In the genomic region with DNA sequence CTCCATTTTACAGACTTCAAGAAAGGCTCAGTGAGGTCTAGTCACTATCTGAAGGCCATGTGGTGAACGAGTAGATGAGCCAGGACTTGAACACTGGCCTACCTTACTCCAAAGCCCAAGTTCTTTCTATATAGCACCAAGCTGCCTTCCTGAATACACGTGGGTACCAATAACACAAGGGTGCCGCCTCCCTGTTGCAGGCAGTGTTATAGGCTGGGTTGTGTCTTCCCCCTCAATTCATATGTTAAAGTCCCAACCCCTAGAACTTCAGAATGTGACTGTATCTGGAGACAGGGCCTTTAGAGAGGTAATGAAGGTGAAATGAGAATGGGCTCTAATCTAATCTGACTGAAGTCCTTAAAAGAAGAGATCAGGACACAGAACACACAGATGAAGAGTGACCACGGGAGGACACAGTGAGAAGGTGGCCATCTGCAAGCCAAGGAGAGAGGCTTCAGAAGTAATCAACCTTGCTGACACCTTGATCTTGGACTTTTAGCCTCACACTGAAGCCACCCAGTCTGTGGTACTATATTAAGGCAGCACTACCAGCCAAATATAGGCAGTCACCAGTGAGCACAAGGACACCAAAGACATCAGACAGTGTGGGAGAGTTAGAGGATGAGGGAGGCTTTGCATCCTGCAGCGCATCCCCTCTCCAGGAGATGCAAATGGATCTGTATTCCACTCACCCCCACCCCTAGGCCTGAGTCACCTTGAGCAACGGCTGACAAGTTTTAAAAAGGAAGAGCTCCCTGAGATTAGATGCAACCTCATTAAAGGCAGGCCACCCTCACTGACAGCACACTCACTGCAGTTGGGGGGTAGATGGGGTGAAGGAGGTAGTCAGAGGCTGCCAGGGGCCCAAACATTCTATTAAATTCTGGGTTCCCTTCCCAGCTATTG, we compare ENCODE assay signal across 16 cellular contexts. TPM values are rescaled to one million over a fixed set of nuclear protein-coding genes. Genes with fewer than 3 reads are reported as not detected.
DNase-seq lines count a peak whose midpoint lies in the region; ATAC-seq and TF ChIP-seq lines count a peak whose summit lies in the region.
"Had no signal": no experiment of that assay in that cellular context is flagged by ENCODE, and none has a peak within 500 bp of the region (broad histone marks: within the 10 kb centered on the region; RNA-seq: fewer than 3 reads in every experiment).

No MANE protein-coding gene starts in this region.

- no peak overlapping the region for H3K4me3 ChIP-seq in HUES6 (ENCODE audit: low read depth, low read length)
- H3K4me3 ChIP-seq: A549; BLaER1 treated with 17β-estradiol and CSF1 and Interleukin-3, amounts not matched to agents 10 nM and 100 nM; PC-9 had no signal

- DNase-seq in activated naive CD4-positive, alpha-beta T cell treated with anti-CD3 and anti-CD28 coated beads, Interleukin-2, amount 10 ng/mL, durations not matched to agents 7 days and 5 days: no peak
- DNase-seq in activated naive CD4-positive, alpha-beta T cell treated with Interleukin-2 at 50 U/mL for 16 hours: no peak
- DNase-seq in head of caudate nucleus (peak in 34 of 42 donors; percentile 16 to 81 (median 48)), neural crest cell (ENCODE audit: low read depth, low spot score) (no peak), SW 1271 (lab: John Stamatoyannopoulos, UW) (no peak), COLO668 (lab: John Stamatoyannopoulos, UW; ENCODE audit: unreplicated experiment) (no peak)
- DNase-seq: CD8-positive, alpha-beta memory T cell; KG1; NCI-H1694; NCI-H524; PC-9 had no signal

- H3K27ac Mint-ChIP-seq in activated naive CD4-positive, alpha-beta T cell treated with anti-CD3 and anti-CD28 coated beads, Interleukin-2, amount 10 ng/mL, durations not matched to agents 7 days and 5 days: peak overlapping the region; percentile 43
- peak overlapping the region; percentile 57 for H3K27ac Mint-ChIP-seq in neural crest cell (ENCODE audit: unreplicated experiment)

- H3K27me3 Mint-ChIP-seq in activated naive CD4-positive, alpha-beta T cell treated with anti-CD3 and anti-CD28 coated beads, Interleukin-2, amount 10 ng/mL, durations not matched to agents 7 days and 5 days: no peaks in the 10 kb centered on the region
- no peaks in the 10 kb centered on the region for H3K27me3 Mint-ChIP-seq in neural crest cell (ENCODE audit: low read depth)
- H3K27me3 Mint-ChIP-seq: CD8-positive, alpha-beta memory T cell had no signal

- CTCF ChIA-PET in activated naive CD4-positive, alpha-beta T cell treated with anti-CD3 and anti-CD28 coated beads, Interleukin-2, amount 10 ng/mL, durations not matched to agents 7 days and 5 days (lab: Charles Lee): no interaction called here

- H3K4me1 ChIP-seq in HUES6 (ENCODE audit: control insufficient read depth, insufficient read depth, low read length): peaks cover 20% of the 10 kb centered on the region
- H3K4me1 ChIP-seq: A549; BLaER1 treated with 17β-estradiol and CSF1 and Interleukin-3, amounts not matched to agents 10 nM and 100 nM had no signal

- peak overlapping the region; percentile 14; the same call in 1 of the 2 replicates for H3K27ac ChIP-seq in HUES6 (ENCODE audit: low read depth, low read length)
- H3K27ac ChIP-seq: A549; BLaER1 treated with 17β-estradiol and CSF1 and Interleukin-3, amounts not matched to agents 10 nM and 100 nM; PC-9 had no signal

- peaks cover 97% of the 10 kb centered on the region for H3K36me3 ChIP-seq in HUES6 (ENCODE audit: control insufficient read depth, insufficient read depth, low read length)

- no peaks in the 10 kb centered on the region for H3K4me1 Mint-ChIP-seq in activated naive CD4-positive, alpha-beta T cell treated with anti-CD3 and anti-CD28 coated beads, Interleukin-2, amount 10 ng/mL, durations not matched to agents 7 days and 5 days
- H3K4me1 Mint-ChIP-seq in neural crest cell: no peaks in the 10 kb centered on the region
- H3K4me1 Mint-ChIP-seq: CD8-positive, alpha-beta memory T cell had no signal

- no peaks in the 10 kb centered on the region for H3K27me3 ChIP-seq in HUES6 (ENCODE audit: control insufficient read depth, insufficient read depth, low read length)
- H3K27me3 ChIP-seq: BLaER1 treated with 17β-estradiol and CSF1 and Interleukin-3, amounts not matched to agents 10 nM and 100 nM had no signal

- H3K36me3 Mint-ChIP-seq in activated naive CD4-positive, alpha-beta T cell treated with anti-CD3 and anti-CD28 coated beads, Interleukin-2, amount 10 ng/mL, durations not matched to agents 7 days and 5 days: peaks cover 51% of the 10 kb centered on the region
- H3K36me3 Mint-ChIP-seq in neural crest cell (ENCODE audit: low read depth): peaks cover 19% of the 10 kb centered on the region

- no peak overlapping the region for H3K9ac ChIP-seq in HUES6 (ENCODE audit: low read length)
- H3K9ac ChIP-seq: BLaER1 treated with 17β-estradiol and CSF1 and Interleukin-3, amounts not matched to agents 10 nM and 100 nM had no signal

- no peaks in the 10 kb centered on the region for H3K9me3 ChIP-seq in HUES6 (ENCODE audit: control insufficient read depth, insufficient read depth, low read depth, low read length)
- H3K9me3 ChIP-seq: A549; BLaER1 treated with 17β-estradiol and CSF1 and Interleukin-3, amounts not matched to agents 10 nM and 100 nM had no signal

- ATAC-seq in GM21723 (IDR thresholded peaks at IDR 0.05; ENCODE audit: unreplicated experiment): no peak
- ATAC-seq: A549, HepG2 had no signal

- intact Hi-C loops in head of caudate nucleus (cut with DNase I): no loop called here

- H3K9me3 Mint-ChIP-seq in activated naive CD4-positive, alpha-beta T cell treated with anti-CD3 and anti-CD28 coated beads, Interleukin-2, amount 10 ng/mL, durations not matched to agents 7 days and 5 days: no peaks in the 10 kb centered on the region
- H3K9me3 Mint-ChIP-seq in neural crest cell: no peaks in the 10 kb centered on the region
- H3K9me3 Mint-ChIP-seq: CD8-positive, alpha-beta memory T cell had no signal

- no peak for TF ChIP-seq CTCF in neural crest cell (conservative IDR thresholded peaks at IDR 0.05)

- H3K4me3 Mint-ChIP-seq in activated naive CD4-positive, alpha-beta T cell treated with anti-CD3 and anti-CD28 coated beads, Interleukin-2, amount 10 ng/mL, durations not matched to agents 7 days and 5 days: no peak overlapping the region
- no peak overlapping the region for H3K4me3 Mint-ChIP-seq in neural crest cell
- H3K4me3 Mint-ChIP-seq: CD8-positive, alpha-beta memory T cell had no signal

RNA-seq across cellular contexts. Expression of gene LYRM2, which starts 40.9 kb away (rescaled TPM):
- total RNA-seq in neural crest cell: 53.0 and 54.7 TPM in 2 replicates

Comparison
In these comparisons a context has a peak if more than half of its experiments do, and no peak if none do; other contexts are left out.
1. DNase-seq: peak in head of caudate nucleus (34 of 42); none in activated naive CD4-positive, alpha-beta T cell treated with anti-CD3 and anti-CD28 coated beads, Interleukin-2, amount 10 ng/mL, durations not matched to agents 7 days and 5 days (single experiment), activated naive CD4-positive, alpha-beta T cell treated with Interleukin-2 at 50 U/mL for 16 hours (single experiment), neural crest cell (single experiment), SW 1271 (0 of 2) and COLO668 (single experiment).